In the genomic region with DNA sequence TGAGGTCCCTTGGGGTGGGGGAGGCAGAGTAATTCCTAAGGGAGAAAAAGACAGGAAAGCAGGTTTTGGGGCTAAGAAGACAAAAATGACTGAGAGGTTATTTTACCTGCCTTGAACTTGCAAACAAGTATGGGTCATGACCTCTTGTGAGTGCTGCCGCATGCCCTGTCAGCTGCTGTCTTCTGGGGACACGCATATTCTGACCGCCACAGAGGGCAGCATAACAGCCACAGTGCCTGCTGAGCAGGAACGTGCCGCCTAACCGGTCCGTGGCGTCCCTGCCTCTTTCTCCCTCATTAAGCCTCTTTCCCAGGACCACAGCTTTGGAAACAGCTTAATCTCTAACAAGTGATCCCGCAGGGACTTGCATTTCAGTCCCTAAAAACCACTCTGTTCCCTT, we compare ENCODE assay signal across 9 cellular contexts. TPM values are rescaled to one million over a fixed set of nuclear protein-coding genes. Genes with fewer than 3 reads are reported as not detected.
DNase-seq lines count a peak whose midpoint lies in the region; ATAC-seq and TF ChIP-seq lines count a peak whose summit lies in the region.
"Had no signal": no experiment of that assay in that cellular context is flagged by ENCODE, and none has a peak within 500 bp of the region (broad histone marks: within the 10 kb centered on the region; RNA-seq: fewer than 3 reads in every experiment).

No MANE protein-coding gene starts in this region.

- H3K4me3 Mint-ChIP-seq in CD4-positive, alpha-beta T cell: peak overlapping the region; percentile 68
- H3K4me3 Mint-ChIP-seq in naive B cell: peak overlapping the region in 6 of 8 donors; percentile 73 to 92 (median 86)

- H3K36me3 ChIP-seq in HEK293 (ENCODE audit: control insufficient read depth in 2 of 2, insufficient read depth in 1 of 2, low read length in 2 of 2) (no peaks in the 10 kb centered on the region), osteoblast (ENCODE audit: insufficient read depth, low read length) (no peaks in the 10 kb centered on the region), GM23248 (ENCODE audit: low read depth) (no peaks in the 10 kb centered on the region)
- H3K36me3 ChIP-seq: gastrocnemius medialis had no signal

- H3K27me3 ChIP-seq in CD4-positive, alpha-beta T cell (ENCODE audit: control insufficient read depth, insufficient read depth, low read length): no peaks in the 10 kb centered on the region
- peaks cover 19% of the 10 kb centered on the region for H3K27me3 ChIP-seq in osteoblast (ENCODE audit: insufficient read depth, low read length)
- peaks cover 22% of the 10 kb centered on the region for H3K27me3 ChIP-seq in GM23248 (replicated peaks; ENCODE audit: insufficient read depth)
- H3K27me3 ChIP-seq: gastrocnemius medialis had no signal

- intact Hi-C loops in CD4-positive, alpha-beta T cell (cut with DNase I, micrococcal nuclease): loop anchor here (5.0 to 10.0 kb wide), 5 partner anchors 144 to 939 kb away; no protein-coding TSS in a partner anchor

- H3K27ac Mint-ChIP-seq in CD4-positive, alpha-beta T cell: no peak overlapping the region
- peak overlapping the region in 1 of 6 donors; percentile 83 for H3K27ac Mint-ChIP-seq in naive B cell

- H3K4me2 ChIP-seq in osteoblast (ENCODE audit: insufficient read depth, low read length): no peak overlapping the region
- no peak overlapping the region for H3K4me2 ChIP-seq in GM23248 (ENCODE audit: unreplicated experiment)

- H3K4me3 ChIP-seq in HEK293 (ENCODE audit: low read depth, low read length) (no peak overlapping the region), osteoblast (ENCODE audit: insufficient read depth, low read length) (no peak overlapping the region), GM23248 (no peak overlapping the region)

- H3K9me2 ChIP-seq in GM23248 (ENCODE audit: insufficient read depth): no peaks in the 10 kb centered on the region

- no peaks in the 10 kb centered on the region for H3K9me3 ChIP-seq in CD4-positive, alpha-beta T cell (ENCODE audit: control insufficient read depth, low read length)
- no peaks in the 10 kb centered on the region for H3K9me3 ChIP-seq in HEK293 (ENCODE audit: control insufficient read depth, insufficient read depth, low read depth, low read length)
- no peaks in the 10 kb centered on the region for H3K9me3 ChIP-seq in osteoblast (ENCODE audit: low read depth, low read length)
- no peaks in the 10 kb centered on the region for H3K9me3 ChIP-seq in GM23248 (ENCODE audit: low read depth)
- H3K9me3 ChIP-seq: gastrocnemius medialis had no signal

- H3K4me1 Mint-ChIP-seq in CD4-positive, alpha-beta T cell (ENCODE audit: low read depth): peaks cover 17% of the 10 kb centered on the region
- H3K4me1 Mint-ChIP-seq in naive B cell: peaks cover 17 to 33% (median 26%) of the 10 kb centered on the region in 3 donors

- no peak for DNase-seq in CD4-positive, alpha-beta T cell
- peak; percentile 83 for DNase-seq in ecto neural progenitor cell (ENCODE audit: low spot score)
- no peak for DNase-seq in naive B cell
- no peak for DNase-seq in osteoblast (ENCODE audit: insufficient read length, low spot score, missing footprints)
- no peak for DNase-seq in NCI-H446 treated with DMSO at 0.1 percent for 48 hours (lab: John Stamatoyannopoulos, UW)
- no peak for DNase-seq in GM23248
- DNase-seq in NCI-H1048 (lab: John Stamatoyannopoulos, UW): no peak

- WGBS in GM23248 (ENCODE audit: low coverage in 1 of 2, low lambda C conversion rate in 2 of 2, missing lambda C conversion rate in 2 of 2), 2 experiments: 52 to 54% methylated on average over 9 of the region's 9 CpGs

- H2AFZ ChIP-seq in osteoblast (ENCODE audit: low read length) (no peak overlapping the region), GM23248 (no peak overlapping the region)

- ATAC-seq in CD4-positive, alpha-beta T cell (ENCODE audit: poor library complexity): no peak
- no peak for ATAC-seq in naive B cell (ENCODE audit: low read depth in 2 of 2)

- H4K20me1 ChIP-seq in osteoblast (ENCODE audit: insufficient read depth, low read length): no peaks in the 10 kb centered on the region
- no peaks in the 10 kb centered on the region for H4K20me1 ChIP-seq in GM23248 (ENCODE audit: insufficient read depth)

- H3K4me1 ChIP-seq in HEK293 (ENCODE audit: control insufficient read depth, insufficient read depth, low read length) (no peaks in the 10 kb centered on the region; the same call in 1 of the 2 replicates), osteoblast (ENCODE audit: insufficient read depth, low read length) (no peaks in the 10 kb centered on the region), GM23248 (ENCODE audit: insufficient read depth) (no peaks in the 10 kb centered on the region)

- H3K9me3 Mint-ChIP-seq in CD4-positive, alpha-beta T cell: no peaks in the 10 kb centered on the region
- H3K9me3 Mint-ChIP-seq in naive B cell: no peaks in the 10 kb centered on the region

- in situ Hi-C loops in GM23248 (cut with MboI): loop anchor here (5.0 kb wide), 1 partner anchor 139 kb away; no protein-coding TSS in a partner anchor

- CTCF ChIA-PET in CD4-positive, alpha-beta T cell (lab: Charles Lee): interaction anchor here (1.3 to 2.0 kb wide), 2 partner anchors 10 to 27 kb away, joined by 4 to 11 read pairs; no protein-coding TSS in a partner anchor
- CTCF ChIA-PET in HEK293 (lab: Yijun Ruan, JAX): interaction anchor here (0.6 to 6.6 kb wide), 31 partner anchors 10 to 887 kb away, joined by 3 to 185 read pairs (median 6); a partner anchor contains a TSS

- H3K79me2 ChIP-seq in osteoblast (ENCODE audit: insufficient read depth, low read length) (no peaks in the 10 kb centered on the region), GM23248 (ENCODE audit: insufficient read depth) (no peaks in the 10 kb centered on the region)

- peaks cover 38% of the 10 kb centered on the region for H3K27me3 Mint-ChIP-seq in CD4-positive, alpha-beta T cell
- peaks cover 42 to 48% (median 44%) of the 10 kb centered on the region in 3 donors for H3K27me3 Mint-ChIP-seq in naive B cell

- H3F3A ChIP-seq in GM23248 (ENCODE audit: insufficient read depth): no peaks in the 10 kb centered on the region

- H3K9ac ChIP-seq in GM23248: no peak overlapping the region

- H3K36me3 Mint-ChIP-seq in CD4-positive, alpha-beta T cell (ENCODE audit: low read depth): no peaks in the 10 kb centered on the region
- no peaks in the 10 kb centered on the region for H3K36me3 Mint-ChIP-seq in naive B cell

- H3K27ac ChIP-seq in CD4-positive, alpha-beta T cell (ENCODE audit: low read depth, low read length): no peak overlapping the region
- H3K27ac ChIP-seq in HEK293 (ENCODE audit: extremely low read depth, low read depth, low read length) (no peak overlapping the region), osteoblast (ENCODE audit: low read depth, low read length) (no peak overlapping the region), GM23248 (no peak overlapping the region)
- H3K27ac ChIP-seq: gastrocnemius medialis had no signal

- POLR2A ChIA-PET in CD4-positive, alpha-beta T cell (lab: Charles Lee): no interaction called here
- POLR2A ChIA-PET in HEK293 (lab: Yijun Ruan, JAX): no interaction called here

- TF ChIP-seq CTCF in CD4-positive, alpha-beta T cell (IDR thresholded peaks at IDR 0.05): no peak
- TF ChIP-seq CTCF in HEK293 (tag by site-specific recombination; IDR thresholded peaks at IDR 0.05) (peak; percentile 73), osteoblast (IDR thresholded peaks at IDR 0.05; ENCODE audit: extremely low read depth, low read depth, low read length) (no peak)

TF ChIP-seq in HEK293, 187 proteins besides CTCF, POLR2A, EP300 and RAD21 (continues in another document):
- TF ChIP-seq, protein P1, sequence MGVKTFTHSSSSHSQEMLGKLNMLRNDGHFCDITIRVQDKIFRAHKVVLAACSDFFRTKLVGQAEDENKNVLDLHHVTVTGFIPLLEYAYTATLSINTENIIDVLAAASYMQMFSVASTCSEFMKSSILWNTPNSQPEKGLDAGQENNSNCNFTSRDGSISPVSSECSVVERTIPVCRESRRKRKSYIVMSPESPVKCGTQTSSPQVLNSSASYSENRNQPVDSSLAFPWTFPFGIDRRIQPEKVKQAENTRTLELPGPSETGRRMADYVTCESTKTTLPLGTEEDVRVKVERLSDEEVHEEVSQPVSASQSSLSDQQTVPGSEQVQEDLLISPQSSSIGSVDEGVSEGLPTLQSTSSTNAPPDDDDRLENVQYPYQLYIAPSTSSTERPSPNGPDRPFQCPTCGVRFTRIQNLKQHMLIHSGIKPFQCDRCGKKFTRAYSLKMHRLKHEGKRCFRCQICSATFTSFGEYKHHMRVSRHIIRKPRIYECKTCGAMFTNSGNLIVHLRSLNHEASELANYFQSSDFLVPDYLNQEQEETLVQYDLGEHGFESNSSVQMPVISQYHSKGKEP (tag by site-specific recombination; IDR thresholded peaks at IDR 0.05): no peak
- TF ChIP-seq ZNF155 (tag by site-specific recombination; IDR thresholded peaks at IDR 0.05): no peak
- TF ChIP-seq, protein P2, sequence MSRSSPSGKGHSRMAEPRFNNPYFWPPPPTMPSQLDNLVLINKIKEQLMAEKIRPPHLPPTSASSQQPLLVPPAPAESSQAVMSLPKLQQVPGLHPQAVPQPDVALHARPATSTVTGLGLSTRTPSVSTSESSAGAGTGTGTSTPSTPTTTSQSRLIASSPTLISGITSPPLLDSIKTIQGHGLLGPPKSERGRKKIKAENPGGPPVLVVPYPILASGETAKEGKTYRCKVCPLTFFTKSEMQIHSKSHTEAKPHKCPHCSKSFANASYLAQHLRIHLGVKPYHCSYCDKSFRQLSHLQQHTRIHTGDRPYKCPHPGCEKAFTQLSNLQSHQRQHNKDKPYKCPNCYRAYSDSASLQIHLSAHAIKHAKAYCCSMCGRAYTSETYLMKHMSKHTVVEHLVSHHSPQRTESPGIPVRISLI (tag by site-specific recombination; IDR thresholded peaks at IDR 0.05): no peak
- no peak for TF ChIP-seq ZNF596 (tag by site-specific recombination; IDR thresholded peaks at IDR 0.05)
- TF ChIP-seq, protein P3, sequence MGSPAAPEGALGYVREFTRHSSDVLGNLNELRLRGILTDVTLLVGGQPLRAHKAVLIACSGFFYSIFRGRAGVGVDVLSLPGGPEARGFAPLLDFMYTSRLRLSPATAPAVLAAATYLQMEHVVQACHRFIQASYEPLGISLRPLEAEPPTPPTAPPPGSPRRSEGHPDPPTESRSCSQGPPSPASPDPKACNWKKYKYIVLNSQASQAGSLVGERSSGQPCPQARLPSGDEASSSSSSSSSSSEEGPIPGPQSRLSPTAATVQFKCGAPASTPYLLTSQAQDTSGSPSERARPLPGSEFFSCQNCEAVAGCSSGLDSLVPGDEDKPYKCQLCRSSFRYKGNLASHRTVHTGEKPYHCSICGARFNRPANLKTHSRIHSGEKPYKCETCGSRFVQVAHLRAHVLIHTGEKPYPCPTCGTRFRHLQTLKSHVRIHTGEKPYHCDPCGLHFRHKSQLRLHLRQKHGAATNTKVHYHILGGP (tag by site-specific recombination; IDR thresholded peaks at IDR 0.05): no peak
- no peak for TF ChIP-seq ZNF830 (tag by site-specific recombination; IDR thresholded peaks at IDR 0.05; ENCODE audit: low read depth)
- TF ChIP-seq ZFP69B (tag by site-specific recombination; IDR thresholded peaks at IDR 0.05): no peak
- no peak for TF ChIP-seq MZF1 (tag by site-specific recombination; IDR thresholded peaks at IDR 0.05; ENCODE audit: borderline replicate concordance)

RNA-seq across cellular contexts. Expression of a gene that starts 51.3 kb away (rescaled TPM):
- total RNA-seq in CD4-positive, alpha-beta T cell: not detected
- polyA plus RNA-seq in naive B cell (ENCODE audit: low read depth in 6 of 6): not detected
- under 0.01 TPM in 1 of 2 replicates, not detected in the other for total RNA-seq in osteoblast
- not detected in 2 replicates for total RNA-seq in GM23248 (2014; rRNA removed; shearing (Covaris generic))
- not detected in 2 replicates for polyA plus RNA-seq in GM23248 (2016; fragmentation: Nextera tagmentation; extraction: Ambion mirVana)
- total RNA-seq: gastrocnemius medialis had no signal
